In the genomic region with DNA sequence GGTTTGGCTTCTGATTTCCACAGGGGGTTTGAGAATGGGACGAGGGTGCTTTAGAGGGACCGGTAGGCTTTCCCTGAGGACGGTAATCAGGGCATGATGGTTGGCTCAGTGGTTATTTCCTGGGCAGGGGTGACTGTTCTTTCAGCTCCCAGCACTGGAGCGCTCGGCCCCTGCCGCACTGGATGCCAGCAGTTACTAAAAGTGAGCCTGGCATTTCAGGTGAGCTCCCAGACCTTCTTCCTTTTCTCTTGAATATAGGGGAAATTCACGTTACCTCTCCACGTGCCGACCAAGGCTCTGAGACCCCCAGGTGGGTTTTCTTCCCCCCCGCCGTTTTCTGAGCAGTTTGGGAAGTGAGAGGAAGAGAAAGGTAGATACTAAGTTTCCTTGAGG, we compare ENCODE assay signal across 9 cellular contexts. TPM values are rescaled to one million over a fixed set of nuclear protein-coding genes. Genes with fewer than 3 reads are reported as not detected.
A peak's percentile ranks its signal among the peaks of the same experiment; 100 is the strongest.
DNase-seq lines count a peak whose midpoint lies in the region; ATAC-seq, FAIRE-seq and TF ChIP-seq lines count a peak whose summit lies in the region.
"Had no signal": no experiment of that assay in that cellular context is flagged by ENCODE, and none has a peak within 500 bp of the region (broad histone marks: within the 10 kb centered on the region; RNA-seq: fewer than 3 reads in every experiment).

No MANE protein-coding gene starts in this region.

- H3K36me3 ChIP-seq in HepG2 (replicated peaks in 1 of 2; ENCODE audit: control insufficient read depth in 1 of 2, insufficient read depth in 2 of 2, low read length in 2 of 2), result peaks cover 4 to 6% of the 10 kb centered on the region in 2 experiments; a peak in 3 of 5 replicates
- no peaks in the 10 kb centered on the region for H3K36me3 ChIP-seq in thymus (ENCODE audit: control insufficient read depth, insufficient read depth)

- in situ Hi-C loops in HepG2 (cut with HindIII; ENCODE audit: extremely low pct_ligation_motif_present, low pct_unique_long_range_greater_than_20kb), result no loop called here

- H3K27ac ChIP-seq in HepG2 (ENCODE audit: extremely low read length, insufficient read depth, low read length), result peak overlapping the region; percentile 89
- peak overlapping the region; percentile 53 for H3K27ac ChIP-seq in thymus (ENCODE audit: low read depth)

- no peaks in the 10 kb centered on the region for H4K20me1 ChIP-seq in HepG2 (ENCODE audit: insufficient read depth, low read length)

- no peak for TF ChIP-seq RAD21 in HepG2 (CRISPR knock-in tag; IDR thresholded peaks at IDR 0.05)

- H3K27me3 Mint-ChIP-seq in activated naive CD8-positive, alpha-beta T cell treated with anti-CD3 and anti-CD28 coated beads, Interleukin-2, amount 50 U/mL, for 24 hours, result no peaks in the 10 kb centered on the region

- peaks cover 74% of the 10 kb centered on the region for H3K4me1 Mint-ChIP-seq in activated naive CD8-positive, alpha-beta T cell treated with anti-CD3 and anti-CD28 coated beads, Interleukin-2, amount 50 U/mL, for 24 hours

- no peak for ATAC-seq in activated naive CD8-positive, alpha-beta T cell treated with anti-CD3 and anti-CD28 coated beads, Interleukin-2, amount 50 U/mL, for 24 hours
- peak; percentile 0; the same call in 1 of the 3 replicates for ATAC-seq in HepG2
- no peak for ATAC-seq in HG02759 (IDR thresholded peaks at IDR 0.05; ENCODE audit: unreplicated experiment)

- no peak for FAIRE-seq in HepG2 (lab: Jason Lieb, UNC)

- BruUV-seq in HepG2 (replicated peaks; lab: Mats Ljungman, UMichigan), result no TSS peak

- H3K4me3 ChIP-seq in HepG2 (replicated peaks in 1 of 3; ENCODE audit: insufficient read depth in 1 of 3, low read depth in 2 of 3, low read length in 3 of 3), result peak overlapping the region; percentile 79 to 99 (median 80)
- H3K4me3 ChIP-seq in thymus (ENCODE audit: low read length), result peak overlapping the region; percentile 75

- peak; percentile 64 for DNase-seq in activated CD8-positive, alpha-beta memory T cell treated with anti-CD3 and anti-CD28 coated beads for 24 hours
- DNase-seq in activated CD8-positive, alpha-beta memory T cell treated with anti-CD3 and anti-CD28 coated beads, Interleukin-2, amount 50 U/mL, for 48 hours, result no peak
- DNase-seq in activated naive CD8-positive, alpha-beta T cell treated with anti-CD3 and anti-CD28 coated beads, Interleukin-2, amount 50 U/mL, for 24 hours, result no peak
- DNase-seq in HepG2 (ENCODE audit: low spot score), result no peak
- no peak for DNase-seq in NCI-H510A treated with DMSO at 0.1 percent for 48 hours (lab: John Stamatoyannopoulos, UW)
- DNase-seq in NOMO-1 treated with DMSO at 0.1 percent for 48 hours (lab: John Stamatoyannopoulos, UW; ENCODE audit: unreplicated experiment), result no peak

- H3K9me3 ChIP-seq in HepG2 (ENCODE audit: low read length) (no peaks in the 10 kb centered on the region), thymus (ENCODE audit: control insufficient read depth) (no peaks in the 10 kb centered on the region)

- peak overlapping the region; percentile 88 for H3K4me3 Mint-ChIP-seq in activated naive CD8-positive, alpha-beta T cell treated with anti-CD3 and anti-CD28 coated beads, Interleukin-2, amount 50 U/mL, for 24 hours

- no peaks in the 10 kb centered on the region for H3K9me3 Mint-ChIP-seq in activated naive CD8-positive, alpha-beta T cell treated with anti-CD3 and anti-CD28 coated beads, Interleukin-2, amount 50 U/mL, for 24 hours

- TF ChIP-seq EP300 in HepG2 (IDR thresholded peaks at IDR 0.05; ENCODE audit: low read depth in 2 of 2, low read length in 2 of 2), result no peak
- TF ChIP-seq EP300 in HepG2 (CRISPR knock-in tag; IDR thresholded peaks at IDR 0.05; ENCODE audit: borderline replicate concordance), result no peak

- H3K4me2 ChIP-seq in HepG2 (ENCODE audit: low read depth, low read length), result peak overlapping the region; percentile 96

- 39% methylated on average over 10 of the region's 11 CpGs for WGBS in HepG2 (ENCODE audit: low lambda C conversion rate)
- 37% methylated on average over 11 of the region's 11 CpGs for WGBS in thymus

- intact Hi-C loops in HepG2 (cut with micrococcal nuclease; ENCODE audit: unreplicated experiment), result loop anchor here (10.0 kb wide), 1 partner anchor 287 kb away; a partner anchor contains a TSS

- no peak for TF ChIP-seq CTCF in HepG2 (CRISPR knock-in tag; IDR thresholded peaks at IDR 0.05)

- H3K9ac ChIP-seq in HepG2 (ENCODE audit: insufficient read depth, low read depth, low read length), result peak overlapping the region; percentile 84

- POLR2A ChIA-PET in HepG2 (lab: Yijun Ruan, JAX), result interaction anchor here (0.8 to 4.2 kb wide), 11 partner anchors 9 to 1060 kb away, joined by 3 to 44 read pairs (median 4); a partner anchor contains a TSS

- TF ChIP-seq POLR2A in HepG2 (IDR thresholded peaks at IDR 0.05; ENCODE audit: insufficient read depth in 1 of 2, low read depth in 2 of 2, low read length in 2 of 2), result no peak

- H3K27me3 ChIP-seq in HepG2 (ENCODE audit: control insufficient read depth in 1 of 2, insufficient read depth in 2 of 2, low read length in 2 of 2) (no peaks in the 10 kb centered on the region), thymus (ENCODE audit: control insufficient read depth, insufficient read depth) (no peaks in the 10 kb centered on the region)

- peaks cover 44% of the 10 kb centered on the region for H3K4me1 ChIP-seq in HepG2 (ENCODE audit: insufficient read depth, low read length)
- peaks cover 6% of the 10 kb centered on the region for H3K4me1 ChIP-seq in thymus (ENCODE audit: control insufficient read depth, insufficient read depth, low read length)

- peak overlapping the region; percentile 86 for H3K27ac Mint-ChIP-seq in activated naive CD8-positive, alpha-beta T cell treated with anti-CD3 and anti-CD28 coated beads, Interleukin-2, amount 50 U/mL, for 24 hours

- peaks cover 10% of the 10 kb centered on the region for H3K36me3 Mint-ChIP-seq in activated naive CD8-positive, alpha-beta T cell treated with anti-CD3 and anti-CD28 coated beads, Interleukin-2, amount 50 U/mL, for 24 hours (ENCODE audit: low read depth)

- H2AFZ ChIP-seq in HepG2 (ENCODE audit: low read length), result no peak overlapping the region

- H3K79me2 ChIP-seq in HepG2 (ENCODE audit: insufficient read depth, low read length), result peaks cover 4% of the 10 kb centered on the region

- CTCF ChIA-PET in HepG2 (lab: Yijun Ruan, JAX; ENCODE audit: low intra/inter-chr PET ratio, low total read pairs), result no interaction called here

TF ChIP-seq in HepG2, 621 proteins besides CTCF, POLR2A, EP300 and RAD21 (continues in another document):
- TF ChIP-seq JARID2 (CRISPR knock-in tag; IDR thresholded peaks at IDR 0.05; ENCODE audit: insufficient replicate concordance), result peak; percentile 7
- TF ChIP-seq ZNF589 (CRISPR knock-in tag; conservative IDR thresholded peaks at IDR 0.05), result no peak
- no peak for TF ChIP-seq ZNF124 (CRISPR knock-in tag; IDR thresholded peaks at IDR 0.05)
- TF ChIP-seq GFI1 (CRISPR knock-in tag; IDR thresholded peaks at IDR 0.05; ENCODE audit: borderline replicate concordance), result no peak

RNA-seq across cellular contexts. Expression of a gene that starts 1.0 kb away (rescaled TPM):
- total RNA-seq in HepG2 (2016; rRNA removed; fragmentation: Illumina TruSeq; extraction: Trizol), result 18.8 and 35.2 TPM in 2 replicates
- 17.1 and 21.8 TPM in 2 replicates for total RNA-seq in HepG2 (2016; cell fraction: cytosol; rRNA removed; fragmentation: Illumina TruSeq; extraction: Trizol; ENCODE audit: low read depth)
- total RNA-seq in HepG2 (2016; cell fraction: insoluble cytoplasmic fraction; rRNA removed; fragmentation: Illumina TruSeq; extraction: Trizol), result 21.1 and 37.8 TPM in 2 replicates
- 21.4 and 24.5 TPM in 2 replicates for total RNA-seq in HepG2 (2016; cell fraction: membrane; rRNA removed; fragmentation: Illumina TruSeq; extraction: Trizol)
- total RNA-seq in HepG2 (2016; cell fraction: nucleus; rRNA removed; fragmentation: Illumina TruSeq; extraction: Trizol), result 32.3 and 33.9 TPM in 2 replicates
- polyA plus RNA-seq in HepG2 (2011; rRNA removed) (52.1 and 59.2 TPM in 2 replicates), thymus (61.1 TPM)
- polyA plus RNA-seq in HepG2 (2011; cell fraction: cytosol; rRNA removed), result 63.4 and 75.9 TPM in 2 replicates
- 42.5 and 44.4 TPM in 2 replicates for polyA plus RNA-seq in HepG2 (2011; cell fraction: nucleus; rRNA removed)
- polyA plus RNA-seq in HepG2 (2012), result 22.0 and 25.2 TPM in 2 replicates
- polyA plus RNA-seq in HepG2 (2016; cell fraction: cytosol; fragmentation: Illumina TruSeq; extraction: Trizol; ENCODE audit: low read depth), result 20.4 and 25.7 TPM in 2 replicates
- 23.5 and 26.8 TPM in 2 replicates for polyA plus RNA-seq in HepG2 (2016; cell fraction: insoluble cytoplasmic fraction; fragmentation: Illumina TruSeq; extraction: Trizol; ENCODE audit: low read depth)
- polyA plus RNA-seq in HepG2 (2016; cell fraction: membrane; fragmentation: Illumina TruSeq; extraction: Trizol; ENCODE audit: low read depth), result 21.8 and 22.3 TPM in 2 replicates
- 54.4 and 73.2 TPM in 2 replicates for polyA plus RNA-seq in HepG2 (2016; cell fraction: nucleus; fragmentation: Illumina TruSeq; extraction: Trizol; ENCODE audit: insufficient read depth, low read depth)
- polyA minus RNA-seq in HepG2 (2011; rRNA and poly(A)+ RNA removed; ENCODE audit: low replicate concordance), result 115 and 158 TPM in 2 replicates
- polyA minus RNA-seq in HepG2 (2011; cell fraction: cytosol; rRNA and poly(A)+ RNA removed), result 28.8 and 28.9 TPM in 2 replicates
- polyA minus RNA-seq in HepG2 (2011; cell fraction: nucleus; rRNA and poly(A)+ RNA removed), result 9.1 and 11.6 TPM in 2 replicates

RNA-seq across cellular contexts. Expression of a gene that starts 34.8 kb away (rescaled TPM):
- 0.07 TPM in 1 of 2 replicates, not detected in the other for total RNA-seq in HepG2 (2016; rRNA removed; fragmentation: Illumina TruSeq; extraction: Trizol)
- total RNA-seq in HepG2 (2016; cell fraction: cytosol; rRNA removed; fragmentation: Illumina TruSeq; extraction: Trizol; ENCODE audit: low read depth), result not detected in 2 replicates
- total RNA-seq in HepG2 (2016; cell fraction: insoluble cytoplasmic fraction; rRNA removed; fragmentation: Illumina TruSeq; extraction: Trizol), result 0.06 TPM in 1 of 2 replicates, not detected in the other
- 0.03 TPM in 1 of 2 replicates, not detected in the other for total RNA-seq in HepG2 (2016; cell fraction: membrane; rRNA removed; fragmentation: Illumina TruSeq; extraction: Trizol)
- total RNA-seq in HepG2 (2016; cell fraction: nucleus; rRNA removed; fragmentation: Illumina TruSeq; extraction: Trizol), result 0.06 TPM in 1 of 2 replicates, not detected in the other
- 0.04 and 0.05 TPM in 2 replicates for polyA plus RNA-seq in HepG2 (2011; rRNA removed)
- polyA plus RNA-seq in HepG2 (2011; cell fraction: cytosol; rRNA removed), result 0.04 TPM in 1 of 2 replicates, not detected in the other
- 0.14 and 0.24 TPM in 2 replicates for polyA plus RNA-seq in HepG2 (2011; cell fraction: nucleus; rRNA removed)
- 0.09 and 0.16 TPM in 2 replicates for polyA plus RNA-seq in HepG2 (2012)
- polyA plus RNA-seq in HepG2 (2016; cell fraction: cytosol; fragmentation: Illumina TruSeq; extraction: Trizol; ENCODE audit: low read depth), result not detected in 2 replicates
- polyA plus RNA-seq in HepG2 (2016; cell fraction: insoluble cytoplasmic fraction; fragmentation: Illumina TruSeq; extraction: Trizol; ENCODE audit: low read depth), result not detected in 2 replicates
- not detected in 2 replicates for polyA plus RNA-seq in HepG2 (2016; cell fraction: membrane; fragmentation: Illumina TruSeq; extraction: Trizol; ENCODE audit: low read depth)
- polyA plus RNA-seq in HepG2 (2016; cell fraction: nucleus; fragmentation: Illumina TruSeq; extraction: Trizol; ENCODE audit: insufficient read depth, low read depth), result 0.12 TPM in 1 of 2 replicates, not detected in the other
- polyA minus RNA-seq in HepG2 (2011; rRNA and poly(A)+ RNA removed; ENCODE audit: low replicate concordance), result 0.19 and 0.22 TPM in 2 replicates
- polyA minus RNA-seq in HepG2 (2011; cell fraction: cytosol; rRNA and poly(A)+ RNA removed), result not detected in 2 replicates
- polyA minus RNA-seq in HepG2 (2011; cell fraction: nucleus; rRNA and poly(A)+ RNA removed), result 0.50 and 0.52 TPM in 2 replicates
- polyA plus RNA-seq in thymus, result 0.91 TPM
- total RNA-seq: LHCN-M2 had no signal
